8 cellular contexts compared by ENCODE assay signal in the genomic region with DNA sequence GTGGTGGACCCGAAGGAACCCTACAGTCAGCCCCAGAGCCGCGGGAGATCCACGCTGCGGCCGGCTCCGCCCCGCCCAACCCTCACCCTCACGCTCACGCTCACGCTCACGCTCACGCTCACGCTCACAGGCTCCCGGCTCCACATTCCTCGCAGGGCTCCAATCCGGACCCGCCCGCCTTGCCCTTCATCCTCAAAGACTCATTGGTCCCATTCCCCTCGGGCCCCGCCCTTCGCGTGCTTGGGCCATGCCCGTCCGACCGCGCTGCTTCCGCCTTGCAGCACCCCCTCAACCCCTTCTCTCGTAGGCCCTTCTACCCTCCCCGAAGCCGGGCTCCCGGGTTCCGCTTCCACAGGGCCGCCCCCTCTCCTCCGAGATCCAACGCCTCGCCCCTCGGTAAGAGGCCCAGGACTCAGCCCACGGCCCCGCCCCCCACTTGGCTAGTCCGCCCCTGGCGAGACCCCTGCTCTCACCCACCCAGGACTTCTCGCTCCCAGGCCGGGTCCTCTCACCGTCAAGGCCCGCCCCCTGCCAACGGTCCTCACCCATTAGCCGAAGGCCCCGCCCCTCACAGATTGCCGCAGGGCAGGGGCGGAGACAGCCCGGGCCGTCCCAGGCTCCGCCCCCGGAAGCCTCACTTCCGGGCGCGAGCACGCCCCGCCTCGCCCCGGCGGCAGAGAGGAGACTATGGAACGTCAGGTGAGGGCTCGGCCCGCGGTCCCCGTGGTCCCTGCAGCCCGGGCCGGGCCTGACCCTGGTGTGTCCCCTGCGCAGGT. TPM values are rescaled to one million over a fixed set of nuclear protein-coding genes. Genes with fewer than 3 reads are reported as not detected.
DNase-seq lines count a peak whose midpoint lies in the region; ATAC-seq, FAIRE-seq and TF ChIP-seq lines count a peak whose summit lies in the region.

APEH (plus strand) TSS at position 637 of the 776 bp plus-strand sequence; CDS start at position 688, 51 bp downstream.

- H3K9me3 ChIP-seq in A549, result no peaks in the 10 kb centered on the region
- no peaks in the 10 kb centered on the region for H3K9me3 ChIP-seq in lower lobe of right lung

- H3K4me1 ChIP-seq in A549 (peaks cover 19% of the 10 kb centered on the region), lower lobe of right lung (peaks cover 13% of the 10 kb centered on the region)

- WGBS in A549 (ENCODE audit: missing lambda C conversion rate), result 1% methylated on average over 16 of the region's 71 CpGs

- peaks cover 35% of the 10 kb centered on the region for H3K36me3 ChIP-seq in lower lobe of right lung

- no peak for TF ChIP-seq EP300 in A549 (IDR thresholded peaks at IDR 0.05)

- TF ChIP-seq CTCF in A549 (IDR thresholded peaks at IDR 0.05) (no peak), lower lobe of right lung (IDR thresholded peaks at IDR 0.05) (no peak)

- H3K27ac ChIP-seq in A549 (peak within 1 kb of the TSS; percentile 91 to 97), lower lobe of right lung (peak within 1 kb of the TSS; percentile 92)

- no peaks in the 10 kb centered on the region for H3K27me3 ChIP-seq in lower lobe of right lung (ENCODE audit: low read depth)

- CTCF ChIA-PET in A549 (lab: Yijun Ruan, JAX), result interaction anchor here (2.9 to 5.4 kb wide), 2 partner anchors 127 to 136 kb away, joined by 19 to 210 read pairs; no protein-coding TSS in a partner anchor

- intact Hi-C loops in lower lobe of right lung (cut with DNase I), result no loop called here

- peak; percentile 90 to 98 for DNase-seq in A549 (ENCODE audit: low read depth in 1 of 2, low spot score in 1 of 2)
- DNase-seq in activated CD4-positive, alpha-beta T cell treated with anti-CD3 and anti-CD28 coated beads for 1 hour, result peak; percentile 94
- peak; percentile 95 for DNase-seq in dermis blood vessel endothelial cell
- peak; percentile 99 for DNase-seq in lower lobe of right lung
- DNase-seq in stimulated activated CD4-positive, alpha-beta T cell treated with anti-CD3 and anti-CD28 coated beads, TNF-alpha, amount 100 ng/mL, for 48 hours (ENCODE audit: low read depth in 3 of 3), result peak; percentile 94 to 99 (median 98)
- DNase-seq in SHP77 (lab: John Stamatoyannopoulos, UW), result no peak

- peak within 1 kb of the TSS; percentile 99 for H3K4me3 ChIP-seq in A549
- H3K4me3 ChIP-seq in lower lobe of right lung, result peak within 1 kb of the TSS; percentile 98

- ATAC-seq in A549 (peak; percentile 88 to 92), HG03442 (IDR thresholded peaks at IDR 0.05; ENCODE audit: unreplicated experiment) (peak; percentile 80), lower lobe of right lung (peak; percentile 96)

- no peak for FAIRE-seq in A549 (lab: Jason Lieb, UNC)

- POLR2A ChIA-PET in A549 (lab: Yijun Ruan, JAX), result interaction anchor here (1.1 kb wide), 1 partner anchor 134 kb away, joined by 4 read pairs; no protein-coding TSS in a partner anchor

- H3K4me2 ChIP-seq in A549, result peak within 1 kb of the TSS; percentile 100

- TF ChIP-seq POLR2A in A549 (IDR thresholded peaks at IDR 0.05; ENCODE audit: low read length) (peak; percentile 51), GM19193 (IDR thresholded peaks at IDR 0.05; ENCODE audit: extremely low read depth, insufficient read depth, insufficient read length) (peak; percentile 85)

- TF ChIP-seq RAD21 in A549 (conservative IDR thresholded peaks at IDR 0.05 in 1 of 2, IDR thresholded peaks at IDR 0.05 in 1 of 2), result no peak

TF ChIP-seq in A549, 52 proteins besides CTCF, POLR2A, EP300 and RAD21 (continues in another document):
- TF ChIP-seq, protein P1, sequence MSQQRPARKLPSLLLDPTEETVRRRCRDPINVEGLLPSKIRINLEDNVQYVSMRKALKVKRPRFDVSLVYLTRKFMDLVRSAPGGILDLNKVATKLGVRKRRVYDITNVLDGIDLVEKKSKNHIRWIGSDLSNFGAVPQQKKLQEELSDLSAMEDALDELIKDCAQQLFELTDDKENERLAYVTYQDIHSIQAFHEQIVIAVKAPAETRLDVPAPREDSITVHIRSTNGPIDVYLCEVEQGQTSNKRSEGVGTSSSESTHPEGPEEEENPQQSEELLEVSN (IDR thresholded peaks at IDR 0.05; ENCODE audit: borderline replicate concordance, low read depth), result peak; percentile 69
- no peak for TF ChIP-seq RFX5 (IDR thresholded peaks at IDR 0.05)
- TF ChIP-seq SREBF2 (IDR thresholded peaks at IDR 0.05), result no peak
- no peak for TF ChIP-seq ZFP36 (IDR thresholded peaks at IDR 0.05; ENCODE audit: borderline replicate concordance, partially characterized antibody)
- no peak for TF ChIP-seq FOXS1 (CRISPR knock-in tag; IDR thresholded peaks at IDR 0.05)
- no peak for TF ChIP-seq FOSL2 (IDR thresholded peaks at IDR 0.05)
- no peak for TF ChIP-seq FOSL2 (CRISPR knock-in tag; IDR thresholded peaks at IDR 0.05)
- no peak for TF ChIP-seq MAZ (IDR thresholded peaks at IDR 0.05; ENCODE audit: borderline replicate concordance, low read depth, low read length)
- no peak for TF ChIP-seq ELK1 (IDR thresholded peaks at IDR 0.05; ENCODE audit: low read depth, low read length)
- TF ChIP-seq CBX2 (IDR thresholded peaks at IDR 0.05; ENCODE audit: borderline replicate concordance, low read depth), result no peak
- no peak for TF ChIP-seq NPAS2 (CRISPR knock-in tag; IDR thresholded peaks at IDR 0.05; ENCODE audit: borderline replicate concordance)
- no peak for TF ChIP-seq BHLHE40 (IDR thresholded peaks at IDR 0.05; ENCODE audit: low read depth, low read length)
- TF ChIP-seq HDAC2 (IDR thresholded peaks at IDR 0.05), result no peak
- TF ChIP-seq JUN (IDR thresholded peaks at IDR 0.05), result peak in 1 of 2 experiments; percentile 91; a peak in 3 of 5 replicates
- TF ChIP-seq HOXB13 (CRISPR knock-in tag; IDR thresholded peaks at IDR 0.05; ENCODE audit: low read depth), result no peak
- no peak for TF ChIP-seq ATOH8 (CRISPR knock-in tag; IDR thresholded peaks at IDR 0.05; ENCODE audit: low read depth)
- no peak for TF ChIP-seq NR3C1 (IDR thresholded peaks at IDR 0.05)
- TF ChIP-seq HMGXB4 (CRISPR knock-in tag; IDR thresholded peaks at IDR 0.05; ENCODE audit: borderline replicate concordance), result no peak
- TF ChIP-seq CBX8 (IDR thresholded peaks at IDR 0.05), result no peak
- TF ChIP-seq HOXB5 (CRISPR knock-in tag; IDR thresholded peaks at IDR 0.05), result no peak; the same call in 1 of the 2 replicates
- no peak for TF ChIP-seq SMC3 (IDR thresholded peaks at IDR 0.05)
- TF ChIP-seq CEBPB (IDR thresholded peaks at IDR 0.05), result no peak
- TF ChIP-seq MAX (IDR thresholded peaks at IDR 0.05), result peak; percentile 82
- TF ChIP-seq, protein P2, sequence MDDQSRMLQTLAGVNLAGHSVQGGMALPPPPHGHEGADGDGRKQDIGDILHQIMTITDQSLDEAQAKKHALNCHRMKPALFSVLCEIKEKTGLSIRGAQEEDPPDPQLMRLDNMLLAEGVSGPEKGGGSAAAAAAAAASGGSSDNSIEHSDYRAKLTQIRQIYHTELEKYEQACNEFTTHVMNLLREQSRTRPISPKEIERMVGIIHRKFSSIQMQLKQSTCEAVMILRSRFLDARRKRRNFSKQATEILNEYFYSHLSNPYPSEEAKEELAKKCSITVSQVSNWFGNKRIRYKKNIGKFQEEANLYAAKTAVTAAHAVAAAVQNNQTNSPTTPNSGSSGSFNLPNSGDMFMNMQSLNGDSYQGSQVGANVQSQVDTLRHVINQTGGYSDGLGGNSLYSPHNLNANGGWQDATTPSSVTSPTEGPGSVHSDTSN (IDR thresholded peaks at IDR 0.05), result no peak
- peak; percentile 67; the same call in 1 of the 2 replicates for TF ChIP-seq PHF8 (IDR thresholded peaks at IDR 0.05; ENCODE audit: borderline replicate concordance, low read depth)
- TF ChIP-seq FOSB (CRISPR knock-in tag; IDR thresholded peaks at IDR 0.05), result no peak

RNA-seq across cellular contexts. Expression of gene APEH, which starts in this region (rescaled TPM):
- polyA plus RNA-seq in A549 (2011; rRNA removed), result 60.8 and 74.9 TPM in 2 replicates
- 66.5 and 81.7 TPM in 2 replicates for polyA plus RNA-seq in A549 (2012; cell fraction: cytosol; rRNA removed)
- 122 and 140 TPM in 2 replicates for polyA plus RNA-seq in A549 (2012; cell fraction: nucleus; rRNA removed)
- polyA plus RNA-seq in A549 (2017; fragmentation: RNase III; extraction: RNeasy Plus Mini Kit Qiagen cat#74134 plus additional on column Dnase treatment), result 57.9 to 66.9 TPM (median 64.9 TPM) in 3 replicates
- polyA minus RNA-seq in A549 (2011; rRNA and poly(A)+ RNA removed), result 178 and 189 TPM in 2 replicates
- total RNA-seq in dermis blood vessel endothelial cell, result 128 and 178 TPM in 2 replicates
- total RNA-seq in lower lobe of right lung, result 83.4 TPM

Comparison
In these comparisons a context has a peak if more than half of its experiments do, and no peak if none do; other contexts are left out.
1. DNase-seq: peak in A549 (2 of 2), activated CD4-positive, alpha-beta T cell treated with anti-CD3 and anti-CD28 coated beads for 1 hour (single experiment), dermis blood vessel endothelial cell (single experiment), lower lobe of right lung (single experiment) and stimulated activated CD4-positive, alpha-beta T cell treated with anti-CD3 and anti-CD28 coated beads, TNF-alpha, amount 100 ng/mL, for 48 hours (3 of 3); none in SHP77 (0 of 2).
2. Peak in every context shown above with its lines, with median percentiles within 50 percentile points of each other: ATAC-seq.